ENCODE assay signal across 29 cellular contexts in genomic region chr6:14250573-14250972, GRCh38.
"Had no signal": no experiment of that assay in that cellular context is flagged by ENCODE, and none has a peak within 500 bp of the region (broad histone marks: within the 10 kb centered on the region; RNA-seq: fewer than 3 reads in every experiment).

No MANE protein-coding gene starts in this region.

- H3K27me3 ChIP-seq: MG63, SJCRH30 had no signal

- H3K27ac ChIP-seq: SJCRH30, SK-N-MC, WERI-Rb-1 had no signal

- H3K4me3 Mint-ChIP-seq: activated CD4-positive, alpha-beta memory T cell treated with anti-CD3 and anti-CD28 coated beads for 36 hours; activated CD4-positive, alpha-beta T cell treated with anti-CD3 and anti-CD28 coated beads for 36 hours; activated naive CD4-positive, alpha-beta T cell treated with anti-CD3 and anti-CD28 coated beads, Interleukin-2, amount 10 ng/mL, durations not matched to agents 7 days and 5 days; activated naive CD8-positive, alpha-beta T cell; activated naive CD8-positive, alpha-beta T cell treated with anti-CD3 and anti-CD28 coated beads, Interleukin-2, amount 50 U/mL, for 24 hours; brain had no signal

- H3K9me3 ChIP-seq: MG63, SJCRH30 had no signal

- H3K4me3 ChIP-seq: MG63, SJCRH30, SK-N-MC had no signal

- H3K36me3 ChIP-seq: MG63, SJCRH30, WERI-Rb-1 had no signal

- H3K4me1 Mint-ChIP-seq: brain had no signal

- H3K27ac Mint-ChIP-seq: activated CD4-positive, alpha-beta memory T cell treated with anti-CD3 and anti-CD28 coated beads for 36 hours; activated CD4-positive, alpha-beta T cell treated with anti-CD3 and anti-CD28 coated beads for 36 hours; activated naive CD4-positive, alpha-beta T cell treated with anti-CD3 and anti-CD28 coated beads, Interleukin-2, amount 10 ng/mL, durations not matched to agents 7 days and 5 days; activated naive CD8-positive, alpha-beta T cell; activated naive CD8-positive, alpha-beta T cell treated with anti-CD3 and anti-CD28 coated beads, Interleukin-2, amount 50 U/mL, for 24 hours; brain had no signal

- H3K36me3 Mint-ChIP-seq: activated CD4-positive, alpha-beta memory T cell treated with anti-CD3 and anti-CD28 coated beads for 36 hours; activated naive CD4-positive, alpha-beta T cell treated with anti-CD3 and anti-CD28 coated beads, Interleukin-2, amount 10 ng/mL, durations not matched to agents 7 days and 5 days; activated naive CD8-positive, alpha-beta T cell; brain had no signal

- H3K27me3 Mint-ChIP-seq: activated CD4-positive, alpha-beta memory T cell treated with anti-CD3 and anti-CD28 coated beads for 36 hours; activated CD4-positive, alpha-beta T cell treated with anti-CD3 and anti-CD28 coated beads for 36 hours; activated naive CD8-positive, alpha-beta T cell; activated naive CD8-positive, alpha-beta T cell treated with anti-CD3 and anti-CD28 coated beads, Interleukin-2, amount 50 U/mL, for 24 hours had no signal

- ATAC-seq: activated CD4-positive, alpha-beta T cell treated with anti-CD3 and anti-CD28 coated beads for 36 hours; activated naive CD8-positive, alpha-beta T cell treated with anti-CD3 and anti-CD28 coated beads, Interleukin-2, amount 50 U/mL, for 24 hours; Panc1 had no signal

- H3K9me3 Mint-ChIP-seq: activated CD4-positive, alpha-beta memory T cell treated with anti-CD3 and anti-CD28 coated beads for 36 hours; activated naive CD4-positive, alpha-beta T cell treated with anti-CD3 and anti-CD28 coated beads, Interleukin-2, amount 10 ng/mL, durations not matched to agents 7 days and 5 days; activated naive CD8-positive, alpha-beta T cell treated with anti-CD3 and anti-CD28 coated beads, Interleukin-2, amount 50 U/mL, for 24 hours had no signal

- H3K4me1 ChIP-seq: SJCRH30 had no signal

- FAIRE-seq: bronchial epithelial cell had no signal

- DNase-seq: activated CD4-positive, alpha-beta memory T cell treated with anti-CD3 and anti-CD28 coated beads for 36 hours; activated CD4-positive, alpha-beta T cell treated with anti-CD3 and anti-CD28 coated beads for 36 hours; activated CD4-positive, alpha-beta T cell treated with anti-CD3 and anti-CD28 coated beads, Interleukin-2, amount 50 U/mL, for 1 hour; activated CD8-positive, alpha-beta memory T cell treated with anti-CD3 and anti-CD28 coated beads, Interleukin-2, amount 50 U/mL, for 4 hours; activated effector memory CD4-positive, alpha-beta T cell treated with Interleukin-2 at 50 U/mL for 16 hours; activated naive CD4-positive, alpha-beta T cell treated with anti-CD3 and anti-CD28 coated beads, Interleukin-2, amount 10 ng/mL, durations not matched to agents 7 days and 5 days; activated naive CD8-positive, alpha-beta T cell treated with anti-CD3 and anti-CD28 coated beads, Interleukin-2, amount 50 U/mL, for 24 hours; activated T-cell treated with anti-CD3 and anti-CD28 coated beads, Interleukin-2, amount 50 U/mL, for 48 hours; anterior cingulate cortex; caudate nucleus; cerebellar nuclear complex; Kasumi-1; KG1; MG63; NCI-H1105 treated with DMSO at 0.1 percent for 48 hours; NCI-H1436; NCI-H1694; NCI-H1930; NCI-H2081 treated with DMSO at 0.1 percent for 48 hours; NCI-H345; SHP77; SJCRH30; T1000; WERI-Rb-1 had no signal
